In genomic region chr16:89442990-89443726, GRCh38 we compare ENCODE assay signal across 8 cellular contexts. TPM values are rescaled to one million over a fixed set of nuclear protein-coding genes. Genes with fewer than 3 reads are reported as not detected.
DNase-seq lines count a peak whose midpoint lies in the region; ATAC-seq, FAIRE-seq and TF ChIP-seq lines count a peak whose summit lies in the region.

No MANE protein-coding gene starts in this region.

- H4K20me1 ChIP-seq in GM12878 (ENCODE audit: control insufficient read depth, insufficient read depth), result peaks cover 39% of the 10 kb centered on the region

- H2AFZ ChIP-seq in GM12878 (ENCODE audit: control insufficient read depth, low read depth, low read length), result no peak overlapping the region

- RAD21 ChIA-PET in GM12878 (lab: Charles Lee; ENCODE audit: unreplicated experiment), result no interaction called here

- intact Hi-C loops in CD8-positive, alpha-beta T cell (cut with DNase I, micrococcal nuclease), result loop anchor here (5.0 kb wide), 2 partner anchors 36 to 44 kb away; no protein-coding TSS in a partner anchor
- intact Hi-C loops in GM12878 (cut with micrococcal nuclease; ENCODE audit: unreplicated experiment), result no loop called here
- intact Hi-C loops in testis (cut with DNase I; ENCODE audit: low total_unique reads), result no loop called here

- no peak for TF ChIP-seq POLR2A in GM12878 (IDR thresholded peaks at IDR 0.05; ENCODE audit: low read depth, low read length)
- no peak for TF ChIP-seq POLR2A in testis (IDR thresholded peaks at IDR 0.05)

- no TSS peak for BruUV-seq in GM12878 (replicated peaks; lab: Mats Ljungman, UMichigan)

- SMC1A ChIA-PET in GM12878 (lab: Charles Lee; ENCODE audit: uncharacterized antibody, unreplicated experiment), result no interaction called here

- H3K4me2 ChIP-seq in GM12878 (ENCODE audit: control insufficient read depth, insufficient read depth), result no peak overlapping the region

- in situ Hi-C loops in GM12878 (cut with MboI), result no loop called here

- peaks cover 22% of the 10 kb centered on the region for H3K36me3 Mint-ChIP-seq in CD8-positive, alpha-beta T cell

- H3K36me3 ChIP-seq in CD8-positive, alpha-beta T cell (ENCODE audit: insufficient read depth, low read length), result no peaks in the 10 kb centered on the region
- H3K36me3 ChIP-seq in GM12878 (ENCODE audit: control insufficient read depth in 2 of 2, insufficient read depth in 2 of 2, low read length in 1 of 2) (peaks cover 3 to 4% of the 10 kb centered on the region in 2 experiments; a peak in 3 of 4 replicates), testis (ENCODE audit: low read depth, missing control alignments) (no peaks in the 10 kb centered on the region)

- no peaks in the 10 kb centered on the region for H3K27me3 Mint-ChIP-seq in CD8-positive, alpha-beta T cell (ENCODE audit: low read depth)

- no peaks in the 10 kb centered on the region for H3K9me3 Mint-ChIP-seq in CD8-positive, alpha-beta T cell

- H3K4me1 Mint-ChIP-seq in CD8-positive, alpha-beta T cell (ENCODE audit: low read depth), result peaks cover 93% of the 10 kb centered on the region

- no peak overlapping the region for H3K4me3 ChIP-seq in CD8-positive, alpha-beta T cell (ENCODE audit: low read depth, low read length)
- no peak overlapping the region for H3K4me3 ChIP-seq in GM12878
- H3K4me3 ChIP-seq in testis, result no peak overlapping the region

- H3K4me3 Mint-ChIP-seq in CD8-positive, alpha-beta T cell, result peak overlapping the region; percentile 71

- ATAC-seq in CD8-positive, alpha-beta T cell, result no peak
- ATAC-seq in GM12878 (no peak), GM19452 (IDR thresholded peaks at IDR 0.05; ENCODE audit: unreplicated experiment) (no peak), GM21619 (IDR thresholded peaks at IDR 0.05; ENCODE audit: unreplicated experiment) (no peak)

- TF ChIP-seq EP300 in GM12878 (IDR thresholded peaks at IDR 0.05; ENCODE audit: borderline replicate concordance in 1 of 2, control insufficient read depth in 1 of 2, low read depth in 2 of 2, low read length in 2 of 2), result no peak

- H3K4me1 ChIP-seq in CD8-positive, alpha-beta T cell (ENCODE audit: insufficient read depth, low read length), result peaks cover 92% of the 10 kb centered on the region
- H3K4me1 ChIP-seq in GM12878 (ENCODE audit: control insufficient read depth, insufficient read depth, low read length) (peaks cover 38% of the 10 kb centered on the region), testis (peaks cover 59% of the 10 kb centered on the region)

- POLR2A ChIA-PET in CD8-positive, alpha-beta T cell (lab: Charles Lee), result interaction anchor here (1.0 to 1.3 kb wide), 2 partner anchors 17 to 64 kb away, joined by 4 to 5 read pairs; no protein-coding TSS in a partner anchor
- POLR2A ChIA-PET in GM12878 (lab: Charles Lee), result no interaction called here

- H3K9ac ChIP-seq in GM12878 (ENCODE audit: control insufficient read depth, insufficient read depth, low read length), result no peak overlapping the region

- DNase-seq in CD8-positive, alpha-beta T cell, result peak in 1 of 7 experiments; percentile 29
- DNase-seq in HuH-7.5 (ENCODE audit: low spot score) (peak; percentile 80), GM12878 (ENCODE audit: low read depth, low spot score) (no peak), kidney tubule cell (ENCODE audit: low spot score) (peak; percentile 88), testis (no peak), ecto neural progenitor cell (ENCODE audit: low spot score) (no peak)

- H3K27me3 ChIP-seq in CD8-positive, alpha-beta T cell (ENCODE audit: insufficient read depth, low read length), result no peaks in the 10 kb centered on the region
- H3K27me3 ChIP-seq in GM12878 (replicated peaks in 1 of 2; ENCODE audit: control insufficient read depth in 2 of 2, insufficient read depth in 2 of 2, low read length in 1 of 2), result no peaks in the 10 kb centered on the region
- H3K27me3 ChIP-seq in testis, result no peaks in the 10 kb centered on the region

- peaks cover 90% of the 10 kb centered on the region for H3K79me2 ChIP-seq in GM12878 (ENCODE audit: control insufficient read depth, insufficient read depth, low read length)

- FAIRE-seq in GM12878 (lab: Jason Lieb, UNC), result no peak

- CTCF ChIA-PET in CD8-positive, alpha-beta T cell (lab: Charles Lee), result interaction anchor here (0.6 to 1.1 kb wide), 2 partner anchors 25 to 198 kb away, joined by 3 read pairs; no protein-coding TSS in a partner anchor
- CTCF ChIA-PET in GM12878 (lab: Yijun Ruan, JAX), result interaction anchor here (0.6 kb wide), 1 partner anchor 105 kb away, joined by 3 read pairs; no protein-coding TSS in a partner anchor

- TF ChIP-seq RAD21 in GM12878 (IDR thresholded peaks at IDR 0.05; ENCODE audit: insufficient read depth, low read depth, low read length), result no peak

- WGBS in GM12878 (ENCODE audit: insufficient coverage, insufficient replicate concordance, low lambda C conversion rate, missing lambda C conversion rate), result 86% methylated on average over 13 of the region's 13 CpGs
- 39 to 54% methylated on average over 11 to 13 of the region's 13 CpGs for WGBS in testis, 2 donors

- peak overlapping the region; percentile 15 for H3K27ac Mint-ChIP-seq in CD8-positive, alpha-beta T cell

- no peak for TF ChIP-seq CTCF in CD8-positive, alpha-beta T cell (IDR thresholded peaks at IDR 0.05)
- TF ChIP-seq CTCF in GM12878 (IDR thresholded peaks at IDR 0.05 in 2 of 3, conservative IDR thresholded peaks at IDR 0.05 in 1 of 3; ENCODE audit: control insufficient read depth in 2 of 3, extremely low read depth in 1 of 3, insufficient read depth in 1 of 3, low read depth in 3 of 3, low read length in 3 of 3) (no peak), testis (IDR thresholded peaks at IDR 0.05) (no peak)

- no peak overlapping the region for H3K27ac ChIP-seq in CD8-positive, alpha-beta T cell (ENCODE audit: low read depth, low read length)
- H3K27ac ChIP-seq in GM12878 (ENCODE audit: control insufficient read depth, insufficient read depth) (no peak overlapping the region), testis (peak overlapping the region; percentile 34 to 50)

- H3K9me3 ChIP-seq in CD8-positive, alpha-beta T cell (ENCODE audit: low read length), result no peaks in the 10 kb centered on the region
- H3K9me3 ChIP-seq in GM12878 (replicated peaks; ENCODE audit: control insufficient read depth, insufficient read depth, low read length), result no peaks in the 10 kb centered on the region
- H3K9me3 ChIP-seq in testis, result no peaks in the 10 kb centered on the region

TF ChIP-seq in GM12878, 131 proteins besides CTCF, POLR2A, EP300 and RAD21 (continues in another document):
- TF ChIP-seq, protein P1, sequence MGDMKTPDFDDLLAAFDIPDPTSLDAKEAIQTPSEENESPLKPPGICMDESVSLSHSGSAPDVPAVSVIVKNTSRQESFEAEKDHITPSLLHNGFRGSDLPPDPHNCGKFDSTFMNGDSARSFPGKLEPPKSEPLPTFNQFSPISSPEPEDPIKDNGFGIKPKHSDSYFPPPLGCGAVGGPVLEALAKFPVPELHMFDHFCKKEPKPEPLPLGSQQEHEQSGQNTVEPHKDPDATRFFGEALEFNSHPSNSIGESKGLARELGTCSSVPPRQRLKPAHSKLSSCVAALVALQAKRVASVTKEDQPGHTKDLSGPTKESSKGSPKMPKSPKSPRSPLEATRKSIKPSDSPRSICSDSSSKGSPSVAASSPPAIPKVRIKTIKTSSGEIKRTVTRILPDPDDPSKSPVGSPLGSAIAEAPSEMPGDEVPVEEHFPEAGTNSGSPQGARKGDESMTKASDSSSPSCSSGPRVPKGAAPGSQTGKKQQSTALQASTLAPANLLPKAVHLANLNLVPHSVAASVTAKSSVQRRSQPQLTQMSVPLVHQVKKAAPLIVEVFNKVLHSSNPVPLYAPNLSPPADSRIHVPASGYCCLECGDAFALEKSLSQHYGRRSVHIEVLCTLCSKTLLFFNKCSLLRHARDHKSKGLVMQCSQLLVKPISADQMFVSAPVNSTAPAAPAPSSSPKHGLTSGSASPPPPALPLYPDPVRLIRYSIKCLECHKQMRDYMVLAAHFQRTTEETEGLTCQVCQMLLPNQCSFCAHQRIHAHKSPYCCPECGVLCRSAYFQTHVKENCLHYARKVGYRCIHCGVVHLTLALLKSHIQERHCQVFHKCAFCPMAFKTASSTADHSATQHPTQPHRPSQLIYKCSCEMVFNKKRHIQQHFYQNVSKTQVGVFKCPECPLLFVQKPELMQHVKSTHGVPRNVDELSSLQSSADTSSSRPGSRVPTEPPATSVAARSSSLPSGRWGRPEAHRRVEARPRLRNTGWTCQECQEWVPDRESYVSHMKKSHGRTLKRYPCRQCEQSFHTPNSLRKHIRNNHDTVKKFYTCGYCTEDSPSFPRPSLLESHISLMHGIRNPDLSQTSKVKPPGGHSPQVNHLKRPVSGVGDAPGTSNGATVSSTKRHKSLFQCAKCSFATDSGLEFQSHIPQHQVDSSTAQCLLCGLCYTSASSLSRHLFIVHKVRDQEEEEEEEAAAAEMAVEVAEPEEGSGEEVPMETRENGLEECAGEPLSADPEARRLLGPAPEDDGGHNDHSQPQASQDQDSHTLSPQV (IDR thresholded peaks at IDR 0.05), result no peak
- no peak for TF ChIP-seq NR2F1 (conservative IDR thresholded peaks at IDR 0.05)
- TF ChIP-seq TAF1 (IDR thresholded peaks at IDR 0.05; ENCODE audit: borderline replicate concordance, low read depth, low read length), result no peak

RNA-seq across cellular contexts. Expression of gene ANKRD11, which starts 47.2 kb away (rescaled TPM):
- 100 to 1,000 TPM; 257 to 260 TPM for total RNA-seq in CD8-positive, alpha-beta T cell
- total RNA-seq in GM12878 (2013; cell fraction: nucleolus; rRNA removed), result 326 and 358 TPM in 2 replicates
- total RNA-seq in GM12878 (2014; rRNA removed) (30.3 and 34.7 TPM in 2 replicates), GM12878 (2014; rRNA removed; fragmentation: Illumina TruSeq; extraction: Trizol) (26.2 and 26.3 TPM in 2 replicates), GM12878 (2021) (103 and 106 TPM in 2 replicates), testis (100 to 1,000 TPM; 150 to 187 TPM)
- 26.1 TPM for polyA plus RNA-seq in GM12878 (2011; ENCODE audit: low read depth)
- polyA plus RNA-seq in GM12878 (2011; rRNA removed) (25.8 and 28.4 TPM in 2 replicates), GM12878 (2014; fragmentation: Illumina TruSeq; extraction: Trizol) (23.9 and 35.9 TPM in 2 replicates), GM12878 (2014; fragmentation: Nextera tagmentation; extraction: Ambion mirVana) (1 to 10 TPM; 5.1 to 8.7 TPM), GM12878 (2014; rRNA removed) (80.1 and 85.5 TPM in 2 replicates), GM12878 (2016; fragmentation: Nextera tagmentation; extraction: Ambion mirVana) (10 to 100 TPM; 18.2 to 18.6 TPM), testis (ENCODE audit: insufficient read depth, low read depth, low replicate concordance) (49.7 TPM)
- 30.6 and 37.2 TPM in 2 replicates for polyA plus RNA-seq in GM12878 (2011; cell fraction: cytosol; rRNA removed)
- polyA plus RNA-seq in GM12878 (2011; cell fraction: nucleus; rRNA removed), result 127 and 191 TPM in 2 replicates
- polyA plus RNA-seq in GM12878 (2012), result 64.4 and 70.9 TPM in 2 replicates
- polyA minus RNA-seq in GM12878 (2011; rRNA and poly(A)+ RNA removed), result 24.9 and 46.7 TPM in 2 replicates
- polyA minus RNA-seq in GM12878 (2011; cell fraction: cytosol; rRNA and poly(A)+ RNA removed), result 22.9 and 24.1 TPM in 2 replicates
- 31.7 and 60.0 TPM in 2 replicates for polyA minus RNA-seq in GM12878 (2011; cell fraction: nucleus; rRNA and poly(A)+ RNA removed)

Comparison
In these comparisons a context has a peak if more than half of its experiments do, and no peak if none do; other contexts are left out.
1. DNase-seq: peak in HuH-7.5 (single experiment) and kidney tubule cell (single experiment); none in GM12878 (single experiment), testis (single experiment) and ecto neural progenitor cell (single experiment).
2. H3K27ac ChIP-seq: peak in testis (2 of 2); none in CD8-positive, alpha-beta T cell (single experiment) and GM12878 (single experiment).
3. intact Hi-C loops: an anchor here in CD8-positive, alpha-beta T cell (5.0 kb wide); none called in GM12878 and testis.